Comparison of ENCODE assay signal across 1 cellular context in the genomic region with DNA sequence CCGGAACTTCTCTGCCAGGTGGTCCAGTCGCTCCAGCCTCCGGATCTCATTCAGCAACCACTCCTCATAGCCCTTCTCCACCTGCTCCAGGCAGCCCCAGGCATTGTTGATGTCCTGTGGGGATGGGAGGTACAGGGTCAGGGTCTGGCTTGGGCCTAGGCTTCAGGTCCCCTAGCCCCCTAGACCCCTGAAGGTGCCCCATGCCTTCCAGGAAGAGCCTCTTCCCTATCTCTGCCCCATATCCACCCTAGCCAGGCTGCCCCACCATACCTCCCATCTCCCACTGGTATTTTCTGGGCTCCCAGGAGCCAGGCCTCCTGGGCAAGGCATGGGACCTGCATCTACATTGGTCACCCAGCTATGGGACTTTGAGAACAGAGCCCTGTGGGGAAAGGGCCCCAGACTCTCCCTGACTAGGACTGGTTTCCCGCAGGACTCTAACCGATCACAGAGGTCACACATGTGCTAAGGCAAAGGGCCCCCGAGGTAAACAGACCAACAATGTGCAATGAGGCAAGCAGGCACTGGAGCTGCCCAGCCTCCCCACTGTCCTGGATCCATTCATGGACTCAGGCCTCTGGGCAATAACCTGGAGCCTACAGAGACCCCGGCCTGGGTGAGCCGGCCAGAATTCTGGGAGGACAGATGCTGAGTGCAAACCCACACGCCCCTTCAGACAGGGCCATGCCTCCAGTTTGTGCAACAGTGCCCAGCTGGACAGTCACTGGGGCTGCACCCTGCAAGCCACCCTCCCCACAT.
TF ChIP-seq lines count a peak whose summit lies in the region.

No MANE protein-coding gene starts in this region.

TF ChIP-seq in HepG2, 621 proteins besides CTCF, POLR2A, EP300 and RAD21 (continued from another document and continues in another):
- TF ChIP-seq, protein P1, sequence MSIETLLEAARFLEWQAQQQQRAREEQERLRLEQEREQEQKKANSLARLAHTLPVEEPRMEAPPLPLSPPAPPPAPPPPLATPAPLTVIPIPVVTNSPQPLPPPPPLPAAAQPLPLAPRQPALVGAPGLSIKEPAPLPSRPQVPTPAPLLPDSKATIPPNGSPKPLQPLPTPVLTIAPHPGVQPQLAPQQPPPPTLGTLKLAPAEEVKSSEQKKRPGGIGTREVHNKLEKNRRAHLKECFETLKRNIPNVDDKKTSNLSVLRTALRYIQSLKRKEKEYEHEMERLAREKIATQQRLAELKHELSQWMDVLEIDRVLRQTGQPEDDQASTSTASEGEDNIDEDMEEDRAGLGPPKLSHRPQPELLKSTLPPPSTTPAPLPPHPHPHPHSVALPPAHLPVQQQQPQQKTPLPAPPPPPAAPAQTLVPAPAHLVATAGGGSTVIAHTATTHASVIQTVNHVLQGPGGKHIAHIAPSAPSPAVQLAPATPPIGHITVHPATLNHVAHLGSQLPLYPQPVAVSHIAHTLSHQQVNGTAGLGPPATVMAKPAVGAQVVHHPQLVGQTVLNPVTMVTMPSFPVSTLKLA (IDR thresholded peaks at IDR 0.05), result 0 out of 2 replicates have a peak, but pooled peaks have one; percentile 16
- TF ChIP-seq ZNF687 (CRISPR knock-in tag; IDR thresholded peaks at IDR 0.05) (0 out of 2 replicates have a peak, but pooled peaks have one; percentile 45), LCORL (IDR thresholded peaks at IDR 0.05) (no peak), LCORL (CRISPR knock-in tag; IDR thresholded peaks at IDR 0.05) (0 out of 2 replicates have a peak, but pooled peaks have one; percentile 21), DNMT3B (CRISPR knock-in tag; conservative IDR thresholded peaks at IDR 0.05) (no peak), AGO2 (optimal IDR thresholded peaks at IDR 0.05; ENCODE audit: low read depth, low read length) (peak; percentile 51), NR3C1 (CRISPR knock-in tag; IDR thresholded peaks at IDR 0.05) (no peak), MAF1 (CRISPR knock-in tag; IDR thresholded peaks at IDR 0.05; ENCODE audit: borderline replicate concordance) (no peak), HOMEZ (CRISPR knock-in tag; IDR thresholded peaks at IDR 0.05; ENCODE audit: low read depth) (no peak), IKZF5 (CRISPR knock-in tag; IDR thresholded peaks at IDR 0.05) (no peak), ZNF441 (CRISPR knock-in tag; IDR thresholded peaks at IDR 0.05; ENCODE audit: borderline replicate concordance) (no peak), PAXIP1 (CRISPR knock-in tag; conservative IDR thresholded peaks at IDR 0.05) (0 out of 2 replicates have a peak, but pooled peaks have one; percentile 23), HOXA7 (CRISPR knock-in tag; IDR thresholded peaks at IDR 0.05) (no peak), ZNF329 (CRISPR knock-in tag; IDR thresholded peaks at IDR 0.05; ENCODE audit: low read depth) (no peak), TARDBP (CRISPR knock-in tag; IDR thresholded peaks at IDR 0.05) (no peak), ZNF672 (CRISPR knock-in tag; IDR thresholded peaks at IDR 0.05) (no peak), ZFP36L2 (CRISPR knock-in tag; IDR thresholded peaks at IDR 0.05) (no peak), KIAA2018 (CRISPR knock-in tag; IDR thresholded peaks at IDR 0.05; ENCODE audit: borderline replicate concordance) (no peak), ZSCAN29 (CRISPR knock-in tag; conservative IDR thresholded peaks at IDR 0.05) (no peak), GABPB1 (CRISPR knock-in tag; IDR thresholded peaks at IDR 0.05) (no peak), ZSCAN20 (CRISPR knock-in tag; IDR thresholded peaks at IDR 0.05; ENCODE audit: borderline replicate concordance) (no peak), SPEN (CRISPR knock-in tag; IDR thresholded peaks at IDR 0.05; ENCODE audit: low read depth) (no peak), FOXP1 (IDR thresholded peaks at IDR 0.05) (no peak), FOXP1 (CRISPR knock-in tag; IDR thresholded peaks at IDR 0.05) (0 out of 2 replicates have a peak, but pooled peaks have one; percentile 42), POLR2G (IDR thresholded peaks at IDR 0.05; ENCODE audit: low read depth, low read length) (peak; percentile 30; the same call in 1 of the 2 replicates), ZBTB38 (CRISPR knock-in tag; IDR thresholded peaks at IDR 0.05) (peak; percentile 38; the same call in 1 of the 2 replicates)
- TF ChIP-seq, protein P2, sequence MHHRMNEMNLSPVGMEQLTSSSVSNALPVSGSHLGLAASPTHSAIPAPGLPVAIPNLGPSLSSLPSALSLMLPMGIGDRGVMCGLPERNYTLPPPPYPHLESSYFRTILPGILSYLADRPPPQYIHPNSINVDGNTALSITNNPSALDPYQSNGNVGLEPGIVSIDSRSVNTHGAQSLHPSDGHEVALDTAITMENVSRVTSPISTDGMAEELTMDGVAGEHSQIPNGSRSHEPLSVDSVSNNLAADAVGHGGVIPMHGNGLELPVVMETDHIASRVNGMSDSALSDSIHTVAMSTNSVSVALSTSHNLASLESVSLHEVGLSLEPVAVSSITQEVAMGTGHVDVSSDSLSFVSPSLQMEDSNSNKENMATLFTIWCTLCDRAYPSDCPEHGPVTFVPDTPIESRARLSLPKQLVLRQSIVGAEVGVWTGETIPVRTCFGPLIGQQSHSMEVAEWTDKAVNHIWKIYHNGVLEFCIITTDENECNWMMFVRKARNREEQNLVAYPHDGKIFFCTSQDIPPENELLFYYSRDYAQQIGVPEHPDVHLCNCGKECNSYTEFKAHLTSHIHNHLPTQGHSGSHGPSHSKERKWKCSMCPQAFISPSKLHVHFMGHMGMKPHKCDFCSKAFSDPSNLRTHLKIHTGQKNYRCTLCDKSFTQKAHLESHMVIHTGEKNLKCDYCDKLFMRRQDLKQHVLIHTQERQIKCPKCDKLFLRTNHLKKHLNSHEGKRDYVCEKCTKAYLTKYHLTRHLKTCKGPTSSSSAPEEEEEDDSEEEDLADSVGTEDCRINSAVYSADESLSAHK (CRISPR knock-in tag; IDR thresholded peaks at IDR 0.05; ENCODE audit: borderline replicate concordance), result no peak
